Comparison of ENCODE assay signal across 11 cellular contexts in the genomic region with DNA sequence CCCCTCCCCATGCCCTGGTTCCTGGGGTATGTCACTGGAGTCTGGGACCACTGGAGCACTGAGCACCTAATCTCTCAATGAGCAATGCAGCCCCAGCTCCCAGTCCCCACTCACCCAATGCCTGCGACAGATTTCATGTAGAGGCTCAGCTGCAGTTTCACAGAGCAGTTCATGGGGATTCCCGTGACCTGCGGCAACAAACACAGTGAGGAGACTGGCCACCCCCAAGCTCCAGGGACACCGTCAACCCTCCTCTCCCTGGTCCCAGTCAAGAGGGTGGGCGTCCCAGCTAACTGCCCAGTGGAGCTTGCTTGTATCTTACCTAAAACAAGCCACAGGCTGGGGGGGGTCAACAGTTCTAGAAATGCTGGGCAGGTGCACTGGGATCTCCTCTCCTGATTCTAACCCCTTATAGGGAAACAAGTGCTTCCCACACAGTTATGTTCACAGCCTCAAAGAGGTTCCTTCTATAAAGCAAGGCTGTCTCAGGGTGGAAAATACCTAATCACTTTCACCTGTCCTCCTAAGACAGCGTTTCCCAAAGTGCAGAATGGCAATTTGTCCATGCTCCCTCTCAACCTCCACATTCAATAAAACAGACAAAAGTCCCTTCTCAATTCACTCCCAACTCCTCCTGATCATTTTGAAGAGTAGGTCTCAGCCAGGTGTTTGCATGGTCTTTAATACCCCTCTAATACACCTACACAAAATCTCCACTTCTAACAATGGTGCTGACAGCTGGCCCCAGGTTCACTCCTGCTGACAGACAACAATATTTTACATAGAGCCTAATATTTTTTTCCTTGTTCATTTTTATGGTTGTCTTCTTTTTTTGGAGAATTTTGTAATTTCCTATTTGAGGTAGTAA.
DNase-seq lines count a peak whose midpoint lies in the region; ATAC-seq and TF ChIP-seq lines count a peak whose summit lies in the region.
"Had no signal": no experiment of that assay in that cellular context is flagged by ENCODE, and none has a peak within 500 bp of the region (broad histone marks: within the 10 kb centered on the region; RNA-seq: fewer than 3 reads in every experiment).

No MANE protein-coding gene starts in this region.

- no peak for TF ChIP-seq CTCF in CD14-positive monocyte (IDR thresholded peaks at IDR 0.05)

- peaks cover 33% of the 10 kb centered on the region for H3K4me1 Mint-ChIP-seq in CD14-positive monocyte

- H3K36me3 Mint-ChIP-seq in CD14-positive monocyte, result peaks cover 53 to 64% of the 10 kb centered on the region in 2 donors

- intact Hi-C loops in CD14-positive monocyte (cut with micrococcal nuclease), result no loop called here

- peak overlapping the region in 4 of 7 donors; percentile 13 to 63 (median 21) for H3K27ac Mint-ChIP-seq in CD14-positive monocyte
- H3K27ac Mint-ChIP-seq: progenitor cell of endocrine pancreas had no signal

- H3K27me3 Mint-ChIP-seq in CD14-positive monocyte (ENCODE audit: low read depth in 3 of 3), result no peaks in the 10 kb centered on the region

- no peak for DNase-seq in CD14-positive monocyte (ENCODE audit: low spot score)
- DNase-seq in stimulated activated CD4-positive, alpha-beta T cell treated with anti-CD3 and anti-CD28 coated beads, Interleukin-1b, Interleukin-23, amount 100 ng/mL, for 48 hours, result no peak
- DNase-seq in dermis blood vessel endothelial cell, result no peak
- DNase-seq in DMS153 treated with DMSO at 0.1 percent for 48 hours (lab: John Stamatoyannopoulos, UW; ENCODE audit: unreplicated experiment), result no peak
- no peak for DNase-seq in T1000 (lab: John Stamatoyannopoulos, UW)
- DNase-seq: mammary epithelial cell, NCI-H187 treated with DMSO at 0.1 percent for 48 hours had no signal

- H3K4me3 Mint-ChIP-seq in CD14-positive monocyte, result no peak overlapping the region

- ATAC-seq in GM18858 (IDR thresholded peaks at IDR 0.05; ENCODE audit: unreplicated experiment) (peak; percentile 66), GM21723 (IDR thresholded peaks at IDR 0.05; ENCODE audit: unreplicated experiment) (peak; percentile 84), HG03442 (IDR thresholded peaks at IDR 0.05; ENCODE audit: unreplicated experiment) (peak; percentile 79)

- peaks cover 0 to 3% (median 0%) of the 10 kb centered on the region in 7 donors for H3K9me3 Mint-ChIP-seq in CD14-positive monocyte
